In genomic region chr3:40366203-40367162, GRCh38 we compare ENCODE assay signal across 21 cellular contexts. TPM values are rescaled to one million over a fixed set of nuclear protein-coding genes. Genes with fewer than 3 reads are reported as not detected.
DNase-seq lines count a peak whose midpoint lies in the region; ATAC-seq and TF ChIP-seq lines count a peak whose summit lies in the region.
"Had no signal": no experiment of that assay in that cellular context is flagged by ENCODE, and none has a peak within 500 bp of the region (broad histone marks: within the 10 kb centered on the region; RNA-seq: fewer than 3 reads in every experiment).

No MANE protein-coding gene starts in this region.

- peak overlapping the region; percentile 38 for H3K4me3 ChIP-seq in adipocyte (ENCODE audit: low read length)
- no peak overlapping the region for H3K4me3 ChIP-seq in esophagus squamous epithelium
- H3K4me3 ChIP-seq in gastroesophageal sphincter, result no peak overlapping the region
- no peak overlapping the region for H3K4me3 ChIP-seq in testis
- H3K4me3 ChIP-seq: SK-N-MC, transverse colon had no signal

- H3K4me1 ChIP-seq in adipocyte (ENCODE audit: control insufficient read depth, insufficient read depth, low read length), result peaks cover 14% of the 10 kb centered on the region
- H3K4me1 ChIP-seq in esophagus squamous epithelium, result peaks cover 6 to 34% (median 8%) of the 10 kb centered on the region in 3 donors
- H3K4me1 ChIP-seq in gastroesophageal sphincter, result no peaks in the 10 kb centered on the region
- no peaks in the 10 kb centered on the region for H3K4me1 ChIP-seq in testis
- H3K4me1 ChIP-seq: transverse colon had no signal

- no peak for TF ChIP-seq CTCF in esophagus squamous epithelium (IDR thresholded peaks at IDR 0.05)
- no peak for TF ChIP-seq CTCF in gastroesophageal sphincter (IDR thresholded peaks at IDR 0.05)
- TF ChIP-seq CTCF in testis (IDR thresholded peaks at IDR 0.05), result no peak

- H3K36me3 ChIP-seq in adipocyte (ENCODE audit: control insufficient read depth, insufficient read depth, low read length, severe bottlenecking) (no peaks in the 10 kb centered on the region), esophagus squamous epithelium (no peaks in the 10 kb centered on the region), gastroesophageal sphincter (no peaks in the 10 kb centered on the region), testis (ENCODE audit: low read depth, missing control alignments) (no peaks in the 10 kb centered on the region)
- H3K36me3 ChIP-seq: transverse colon had no signal

- 38 to 49% methylated on average over 2 of the region's 2 CpGs for WGBS in esophagus squamous epithelium, 2 donors
- WGBS in gastroesophageal sphincter (ENCODE audit: low coverage in 1 of 2), 2 donors, result 11 to 67% methylated on average over 1 to 2 of the region's 2 CpGs
- WGBS in testis, 2 donors, result 58 to 60% methylated on average over 2 of the region's 2 CpGs

- no peak for TF ChIP-seq EP300 in gastroesophageal sphincter (IDR thresholded peaks at IDR 0.05)

- H3K9me3 ChIP-seq in adipocyte (ENCODE audit: control insufficient read depth, low read length) (no peaks in the 10 kb centered on the region), esophagus squamous epithelium (no peaks in the 10 kb centered on the region), gastroesophageal sphincter (no peaks in the 10 kb centered on the region), testis (no peaks in the 10 kb centered on the region)
- H3K9me3 ChIP-seq: transverse colon had no signal

- intact Hi-C loops in esophagus squamous epithelium (cut with DNase I) (no loop called here), testis (cut with DNase I; ENCODE audit: low total_unique reads) (no loop called here)

- H3K27me3 ChIP-seq in adipocyte (replicated peaks; ENCODE audit: control insufficient read depth, insufficient read depth, low read length) (no peaks in the 10 kb centered on the region), esophagus squamous epithelium (no peaks in the 10 kb centered on the region), gastroesophageal sphincter (no peaks in the 10 kb centered on the region), testis (no peaks in the 10 kb centered on the region)

- H3K27ac ChIP-seq in esophagus squamous epithelium (peak overlapping the region; percentile 47 to 88 (median 76)), gastroesophageal sphincter (no peak overlapping the region), testis (no peak overlapping the region)
- H3K27ac ChIP-seq: SK-N-MC, transverse colon had no signal

- no peak for ATAC-seq in gastroesophageal sphincter
- ATAC-seq: activated T-cell treated with anti-CD3 and anti-CD28 coated beads, Interleukin-2, amount 50 U/mL, for 72 hours had no signal

- no peak for TF ChIP-seq POLR2A in esophagus squamous epithelium (IDR thresholded peaks at IDR 0.05)
- no peak for TF ChIP-seq POLR2A in gastroesophageal sphincter (IDR thresholded peaks at IDR 0.05)
- no peak for TF ChIP-seq POLR2A in testis (IDR thresholded peaks at IDR 0.05)

- peak; percentile 2 for DNase-seq in NOMO-1 treated with DMSO at 0.1 percent for 48 hours (lab: John Stamatoyannopoulos, UW; ENCODE audit: unreplicated experiment)
- DNase-seq in NOMO-1 treated with dmso at 0.1 percent for 144 hours (lab: John Stamatoyannopoulos, UW; ENCODE audit: unreplicated experiment), result no peak
- peak; percentile 33 for DNase-seq in adipocyte (ENCODE audit: low read depth)
- DNase-seq in esophagus squamous epithelium (lab: John Stamatoyannopoulos, UW), result no peak
- peak; percentile 9 for DNase-seq in stromal cell of bone marrow (ENCODE audit: low read depth)
- no peak for DNase-seq in NCI-H1694 (lab: John Stamatoyannopoulos, UW)
- DNase-seq in testis, result no peak
- DNase-seq: activated CD4-positive, alpha-beta memory T cell treated with anti-CD3 and anti-CD28 coated beads for 36 hours; activated naive CD8-positive, alpha-beta T cell treated with anti-CD3 and anti-CD28 coated beads, Interleukin-2, amount 10 ng/mL, durations not matched to agents 7 days and 5 days; activated T-cell treated with anti-CD3 and anti-CD28 coated beads, Interleukin-2, amount 50 U/mL, for 72 hours; CD4-positive, alpha-beta T cell; H9; kidney glomerular epithelial cell; MV-4-11; NCI-H2107; stimulated activated CD4-positive, alpha-beta T cell treated with anti-CD3 and anti-CD28 coated beads, Interleukin-4, amount 100 ng/mL, for 4 hours; transverse colon had no signal

- H3K9ac ChIP-seq in adipocyte (ENCODE audit: low read length), result peak overlapping the region; percentile 22

RNA-seq across cellular contexts. Expression of gene ENTPD3, which starts 20.5 kb away (rescaled TPM):
- total RNA-seq in esophagus squamous epithelium (10 to 100 TPM in 1 of 4 donors, 1 to 10 TPM in 3; 9.1 to 11.6 (median 9.7) TPM), gastroesophageal sphincter (1 to 10 TPM in 2 of 4 donors, under 1 TPM in 1, not detected in 1; 0.58 to 3.3 (median 1.9) TPM), testis (under 1 TPM; 0.24 to 0.50 TPM)
- polyA plus RNA-seq in testis (ENCODE audit: insufficient read depth, low read depth, low replicate concordance), result 0.57 TPM
- total RNA-seq: activated CD4-positive, alpha-beta memory T cell treated with anti-CD3 and anti-CD28 coated beads for 36 hours; activated naive CD8-positive, alpha-beta T cell treated with anti-CD3 and anti-CD28 coated beads, Interleukin-2, amount 10 ng/mL, durations not matched to agents 7 days and 5 days; activated T-cell treated with anti-CD3 and anti-CD28 coated beads, Interleukin-2, amount 50 U/mL, for 72 hours; CD4-positive, alpha-beta T cell; Daoy; endothelial cell of umbilical vein; H9 had no signal
- polyA plus RNA-seq: endothelial cell of umbilical vein had no signal

RNA-seq across cellular contexts. Expression of gene EIF1B, which starts 57.0 kb away (rescaled TPM):
- total RNA-seq in esophagus squamous epithelium (10 to 100 TPM in 2 of 4 donors, 1 to 10 TPM in 2; 6.7 to 22.1 (median 9.3) TPM), gastroesophageal sphincter (10 to 100 TPM; 26.8 to 49.2 (median 38.0) TPM), testis (10 to 100 TPM; 28.6 to 49.6 TPM)
- polyA plus RNA-seq in testis (ENCODE audit: insufficient read depth, low read depth, low replicate concordance), result 165 TPM

Comparison
In these comparisons a context has a peak if more than half of its experiments do, and no peak if none do; other contexts are left out.
1. DNase-seq: peak in NOMO-1 treated with DMSO at 0.1 percent for 48 hours (single experiment), adipocyte (single experiment) and stromal cell of bone marrow (single experiment); none in NOMO-1 treated with dmso at 0.1 percent for 144 hours (single experiment), esophagus squamous epithelium (single experiment), NCI-H1694 (single experiment) and testis (single experiment).
2. H3K27ac ChIP-seq: peak in esophagus squamous epithelium (4 of 4); none in gastroesophageal sphincter (0 of 4) and testis (0 of 2).